22 cellular contexts compared by ENCODE assay signal in the genomic region with DNA sequence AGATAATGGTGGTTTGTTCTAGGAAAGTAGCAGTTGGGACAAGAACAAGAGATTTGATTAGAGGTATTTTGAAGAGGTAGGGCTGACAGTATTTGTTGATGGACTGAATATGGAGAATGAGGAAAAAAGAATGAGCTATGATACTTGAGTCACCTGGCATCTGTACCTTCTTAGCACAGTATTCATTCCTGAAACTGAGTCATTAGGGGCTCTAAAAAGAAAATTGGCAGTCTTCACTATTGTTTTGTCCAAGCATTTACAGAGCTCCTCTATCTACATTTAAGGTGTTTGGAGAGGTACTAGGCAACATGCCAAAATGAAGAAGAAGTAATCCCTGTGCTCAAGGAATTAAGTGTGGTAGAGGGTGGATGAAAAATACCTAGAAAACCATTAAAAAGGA.
DNase-seq lines count a peak whose midpoint lies in the region; ATAC-seq, FAIRE-seq and TF ChIP-seq lines count a peak whose summit lies in the region.
"Had no signal": no experiment of that assay in that cellular context is flagged by ENCODE, and none has a peak within 500 bp of the region (broad histone marks: within the 10 kb centered on the region; RNA-seq: fewer than 3 reads in every experiment).

No MANE protein-coding gene starts in this region.

- peak; percentile 49 for FAIRE-seq in astrocyte (lab: Jason Lieb, UNC)
- FAIRE-seq: A549, GM12878, K562 had no signal

- H3F3A ChIP-seq in PC-3 (ENCODE audit: low read length, unreplicated experiment): no peaks in the 10 kb centered on the region

- H3K36me3 ChIP-seq in IMR-90 (ENCODE audit: control insufficient read depth, insufficient read depth, low read length): no peaks in the 10 kb centered on the region
- no peaks in the 10 kb centered on the region for H3K36me3 ChIP-seq in astrocyte (ENCODE audit: insufficient read depth, low read length)
- H3K36me3 ChIP-seq in PC-3 (ENCODE audit: low read depth, low read length): no peaks in the 10 kb centered on the region
- H3K36me3 ChIP-seq: SJSA1 had no signal

- H2BK120ac ChIP-seq in IMR-90 (ENCODE audit: low read depth, low read length): no peak overlapping the region

- H3K4me1 Mint-ChIP-seq in astrocyte (ENCODE audit: low read depth, unreplicated experiment): peaks cover 5% of the 10 kb centered on the region
- H3K4me1 Mint-ChIP-seq: CD8-positive, alpha-beta memory T cell had no signal

- no peak overlapping the region for H3K27ac Mint-ChIP-seq in astrocyte (ENCODE audit: unreplicated experiment)
- H3K27ac Mint-ChIP-seq: CD8-positive, alpha-beta memory T cell; GM23338 had no signal

- no peaks in the 10 kb centered on the region for H3K9me2 ChIP-seq in PC-3 (replicated peaks; ENCODE audit: low read length)

- TF ChIP-seq POLR2A in IMR-90 (IDR thresholded peaks at IDR 0.05; ENCODE audit: low read depth, low read length): no peak

- H3K56ac ChIP-seq in IMR-90 (ENCODE audit: extremely low read depth, insufficient read depth, low read length): no peak overlapping the region

- in situ Hi-C loops in IMR-90 (cut with MboI; ENCODE audit: low sequenced_read_pairs): no loop called here

- no TSS peak for BruUV-seq in IMR-90 (replicated peaks; lab: Mats Ljungman, UMichigan)
- BruUV-seq in PC-3 (replicated peaks; lab: Mats Ljungman, UMichigan): no TSS peak

- H3K23ac ChIP-seq in IMR-90 (ENCODE audit: low read depth, low read length): no peak overlapping the region

- H3K79me2 ChIP-seq in astrocyte (ENCODE audit: insufficient read depth, low read length) (no peaks in the 10 kb centered on the region), PC-3 (ENCODE audit: low read length) (no peaks in the 10 kb centered on the region)

- H3K9ac ChIP-seq in IMR-90 (ENCODE audit: low read depth, low read length) (no peak overlapping the region), astrocyte (ENCODE audit: low read length) (no peak overlapping the region), PC-3 (ENCODE audit: low read length) (no peak overlapping the region)

- H3K9me3 Mint-ChIP-seq in astrocyte (ENCODE audit: unreplicated experiment): no peaks in the 10 kb centered on the region
- H3K9me3 Mint-ChIP-seq: CD8-positive, alpha-beta memory T cell; GM23338 had no signal

- no peaks in the 10 kb centered on the region for H3K9me1 ChIP-seq in IMR-90 (ENCODE audit: insufficient read depth, low read length)

- DNase-seq in IMR-90 (peak; percentile 3), astrocyte (ENCODE audit: low read depth) (peak; percentile 64), epithelial cell of proximal tubule (ENCODE audit: low read depth) (peak; percentile 1), retinal pigment epithelial cell (ENCODE audit: low read depth) (peak; percentile 10), NCI-H82 treated with DMSO at 0.1 percent for 48 hours (lab: John Stamatoyannopoulos, UW; ENCODE audit: unreplicated experiment) (no peak), PC-3 (no peak), RPMI8226 (no peak)
- DNase-seq: C1 segment of cervical spinal cord; CD8-positive, alpha-beta memory T cell; DMS53; EL; MV-4-11; NCI-H1694 treated with DMSO at 0.1 percent for 48 hours; NCI-H2227 treated with DMSO at 0.1 percent for 48 hours; NCI-H510A treated with DMSO at 0.1 percent for 48 hours; NCI-H774 had no signal

- H3K4me1 ChIP-seq in IMR-90 (ENCODE audit: control insufficient read depth, insufficient read depth, low read length) (no peaks in the 10 kb centered on the region), astrocyte (ENCODE audit: insufficient read depth, low read length) (no peaks in the 10 kb centered on the region), PC-3 (ENCODE audit: insufficient read depth, low read length) (no peaks in the 10 kb centered on the region)
- H3K4me1 ChIP-seq: A549 had no signal

- CTCF ChIA-PET in IMR-90 (lab: Yijun Ruan, JAX) (no interaction called here), PC-3 (lab: Charles Lee) (no interaction called here)

- no peak overlapping the region for H3K4me2 ChIP-seq in IMR-90 (ENCODE audit: low read depth, low read length)
- no peak overlapping the region for H3K4me2 ChIP-seq in astrocyte (ENCODE audit: low read length)
- no peak overlapping the region for H3K4me2 ChIP-seq in PC-3 (ENCODE audit: low read length)
- H3K4me2 ChIP-seq: A549, GM23338 had no signal

- H2BK15ac ChIP-seq in IMR-90 (ENCODE audit: low read depth, low read length): no peak overlapping the region

- no peaks in the 10 kb centered on the region for H3K36me3 Mint-ChIP-seq in astrocyte (ENCODE audit: low read depth, unreplicated experiment)
- H3K36me3 Mint-ChIP-seq: CD8-positive, alpha-beta memory T cell had no signal

- H3K9me3 ChIP-seq in IMR-90 (ENCODE audit: control insufficient read depth, insufficient read depth, low read length) (no peaks in the 10 kb centered on the region), astrocyte (ENCODE audit: insufficient read depth, low read depth, low read length) (no peaks in the 10 kb centered on the region), PC-3 (ENCODE audit: low read length) (no peaks in the 10 kb centered on the region)
- H3K9me3 ChIP-seq: A549, SJSA1 had no signal

- POLR2A ChIA-PET in IMR-90 (lab: Charles Lee; ENCODE audit: unreplicated experiment) (no interaction called here), PC-3 (lab: Charles Lee; ENCODE audit: unreplicated experiment) (no interaction called here)

- no peak overlapping the region for H2AK9ac ChIP-seq in IMR-90 (replicated peaks; ENCODE audit: low read depth, low read length, poor library complexity)

- H2AFZ ChIP-seq in IMR-90 (replicated peaks; ENCODE audit: low read length, poor library complexity) (no peak overlapping the region), astrocyte (ENCODE audit: low read depth, low read length) (no peak overlapping the region), PC-3 (ENCODE audit: low read length) (no peak overlapping the region)
- H2AFZ ChIP-seq: GM23338 had no signal

- TF ChIP-seq CTCF in IMR-90 (conservative IDR thresholded peaks at IDR 0.05; ENCODE audit: low read depth, low read length) (no peak), astrocyte (IDR thresholded peaks at IDR 0.05; ENCODE audit: insufficient read depth, low read depth, low read length) (no peak), epithelial cell of proximal tubule (conservative IDR thresholded peaks at IDR 0.05; ENCODE audit: low read depth, low read length) (no peak), retinal pigment epithelial cell (conservative IDR thresholded peaks at IDR 0.05; ENCODE audit: low read depth, low read length) (no peak), PC-3 (conservative IDR thresholded peaks at IDR 0.05; ENCODE audit: low read depth, low read length) (no peak)

- H3K4me3 ChIP-seq in IMR-90 (ENCODE audit: insufficient read depth, low read depth, low read length) (no peak overlapping the region), astrocyte (ENCODE audit: insufficient read depth, low read depth, low read length) (no peak overlapping the region), epithelial cell of proximal tubule (ENCODE audit: low read depth, low read length) (no peak overlapping the region), retinal pigment epithelial cell (ENCODE audit: low read length) (no peak overlapping the region), PC-3 (ENCODE audit: low read length) (no peak overlapping the region)
- H3K4me3 ChIP-seq: A549, GM12878, GM23338, K562, SJSA1 had no signal

- no peak overlapping the region for H3K18ac ChIP-seq in IMR-90 (ENCODE audit: low read depth, low read length)

- no peak overlapping the region for H2AK5ac ChIP-seq in IMR-90 (ENCODE audit: low read depth, low read length)

- H3K27me3 ChIP-seq in IMR-90 (ENCODE audit: control insufficient read depth, insufficient read depth, low read length) (peaks cover 4% of the 10 kb centered on the region), astrocyte (ENCODE audit: insufficient read depth, low read length) (no peaks in the 10 kb centered on the region), PC-3 (ENCODE audit: low read length) (no peaks in the 10 kb centered on the region)
- H3K27me3 ChIP-seq: SJSA1 had no signal

- dilution Hi-C loops in IMR-90 (cut with HindIII; ENCODE audit: low sequenced_read_pairs, unreplicated experiment): no loop called here

- H3K27me3 Mint-ChIP-seq in astrocyte (ENCODE audit: low read depth, unreplicated experiment): no peaks in the 10 kb centered on the region

- TF ChIP-seq RAD21 in IMR-90 (IDR thresholded peaks at IDR 0.05; ENCODE audit: low read length): no peak

- no peak overlapping the region for H4K91ac ChIP-seq in IMR-90 (ENCODE audit: insufficient read depth, low read depth, low read length)

- no peak overlapping the region for H4K5ac ChIP-seq in IMR-90 (ENCODE audit: low read depth, low read length)

- H3K79me1 ChIP-seq in IMR-90 (ENCODE audit: low read depth in 1 of 2, low read length in 2 of 2): no peaks in the 10 kb centered on the region

- no peak overlapping the region for H4K8ac ChIP-seq in IMR-90 (ENCODE audit: low read depth in 2 of 2, low read length in 2 of 2)

- no peaks in the 10 kb centered on the region for H4K20me1 ChIP-seq in IMR-90 (ENCODE audit: insufficient read depth, low read length)
- no peaks in the 10 kb centered on the region for H4K20me1 ChIP-seq in astrocyte (ENCODE audit: insufficient read depth, low read length)
- H4K20me1 ChIP-seq in PC-3 (ENCODE audit: low read length): no peaks in the 10 kb centered on the region

- ATAC-seq in IMR-90 (ENCODE audit: low read depth): no peak
- ATAC-seq in PC-3: no peak
- ATAC-seq: A549, GM12878, GM23338, HCT116, K562 had no signal

- no peak overlapping the region for H3K14ac ChIP-seq in IMR-90 (replicated peaks; ENCODE audit: low read depth, low read length)

- intact Hi-C loops in IMR-90 (cut with micrococcal nuclease): no loop called here
- intact Hi-C loops in PC-3 (cut with micrococcal nuclease): no loop called here

- H2BK20ac ChIP-seq in IMR-90 (ENCODE audit: low read depth, low read length): no peak overlapping the region

- H3K4ac ChIP-seq in IMR-90 (ENCODE audit: low read depth, low read length): no peak overlapping the region

- H3K27ac ChIP-seq in IMR-90 (ENCODE audit: insufficient read depth, low read length) (no peak overlapping the region), astrocyte (ENCODE audit: low read depth, low read length) (no peak overlapping the region), PC-3 (ENCODE audit: low read length) (no peak overlapping the region)
- H3K27ac ChIP-seq: A549, SJSA1 had no signal

- H3K4me3 Mint-ChIP-seq in astrocyte (ENCODE audit: unreplicated experiment): no peak overlapping the region
- H3K4me3 Mint-ChIP-seq: CD8-positive, alpha-beta memory T cell; GM23338 had no signal

- no peak overlapping the region for H2BK5ac ChIP-seq in IMR-90 (ENCODE audit: low read depth, low read length, poor library complexity, severe bottlenecking)

TF ChIP-seq in IMR-90, 13 proteins besides CTCF, POLR2A, EP300 and RAD21 (continues in another document):
- TF ChIP-seq MXI1 (IDR thresholded peaks at IDR 0.05; ENCODE audit: borderline replicate concordance, low read depth, low read length): no peak
- no peak for TF ChIP-seq SMC3 (IDR thresholded peaks at IDR 0.05; ENCODE audit: low read depth, low read length)
- TF ChIP-seq RFX5 (IDR thresholded peaks at IDR 0.05; ENCODE audit: low read depth, low read length): no peak
- TF ChIP-seq BHLHE40 (IDR thresholded peaks at IDR 0.05; ENCODE audit: low read depth, low read length): no peak
- no peak for TF ChIP-seq FOS (IDR thresholded peaks at IDR 0.05; ENCODE audit: low read depth, low read length)
- TF ChIP-seq CEBPB (IDR thresholded peaks at IDR 0.05; ENCODE audit: low read depth, low read length): no peak

Comparison
In these comparisons a context has a peak if more than half of its experiments do, and no peak if none do; other contexts are left out.
1. DNase-seq: peak in IMR-90 (single experiment), astrocyte (single experiment), epithelial cell of proximal tubule (single experiment) and retinal pigment epithelial cell (single experiment); none in NCI-H82 treated with DMSO at 0.1 percent for 48 hours (single experiment), PC-3 (single experiment) and RPMI8226 (single experiment).